1 cellular context compared by ENCODE assay signal in genomic region chr10:114825513-114826253, GRCh38.
TF ChIP-seq lines count a peak whose summit lies in the region.

No MANE protein-coding gene starts in this region.

TF ChIP-seq in WTC11, 78 proteins besides CTCF, POLR2A, EP300 and RAD21 (continued from another document):
- TF ChIP-seq PRDM15 (CRISPR knock-in tag; IDR thresholded peaks at IDR 0.05) (no peak), ZNF219 (CRISPR knock-in tag; IDR thresholded peaks at IDR 0.05; ENCODE audit: borderline replicate concordance) (no peak), ZNF121 (CRISPR knock-in tag; IDR thresholded peaks at IDR 0.05) (no peak), OVOL2 (CRISPR knock-in tag; IDR thresholded peaks at IDR 0.05; ENCODE audit: borderline replicate concordance) (no peak), PRRX2 (CRISPR knock-in tag; IDR thresholded peaks at IDR 0.05) (no peak), ETV6 (CRISPR knock-in tag; IDR thresholded peaks at IDR 0.05) (no peak), IRF1 (CRISPR knock-in tag; IDR thresholded peaks at IDR 0.05) (no peak), AR (CRISPR knock-in tag; IDR thresholded peaks at IDR 0.05) (no peak), ZBTB21 (CRISPR knock-in tag; IDR thresholded peaks at IDR 0.05; ENCODE audit: borderline replicate concordance) (no peak)
